In genomic region chr11:69949327-69949726, GRCh38 we compare ENCODE assay signal across 9 cellular contexts.
A peak's percentile ranks its signal among the peaks of the same experiment; 100 is the strongest.
DNase-seq lines count a peak whose midpoint lies in the region; TF ChIP-seq lines count a peak whose summit lies in the region.
"Had no signal": no experiment of that assay in that cellular context is flagged by ENCODE, and none has a peak within 500 bp of the region (broad histone marks: within the 10 kb centered on the region; RNA-seq: fewer than 3 reads in every experiment).

No MANE protein-coding gene starts in this region.

- no peaks in the 10 kb centered on the region for H3K9me3 ChIP-seq in PC-9 (ENCODE audit: insufficient read depth, low read depth)

- H3K79me2 ChIP-seq in PC-9 (ENCODE audit: low read depth) = peaks cover 5% of the 10 kb centered on the region; the same call in 1 of the 2 replicates

- H3K4me3 ChIP-seq in PC-9 = peak overlapping the region; percentile 5; the same call in 1 of the 2 replicates

- no peaks in the 10 kb centered on the region for H3K9me2 ChIP-seq in PC-9 (ENCODE audit: insufficient read depth)

- peaks cover 45% of the 10 kb centered on the region for H3K4me1 ChIP-seq in PC-9 (replicated peaks; ENCODE audit: insufficient read depth)

- DNase-seq in COLO829 (ENCODE audit: low spot score) = peak; percentile 56
- DNase-seq in PC-9 = peak; percentile 96 to 99
- DNase-seq in epithelial cell of prostate (ENCODE audit: low read depth, low spot score) = peak; percentile 77
- DNase-seq in myocyte (ENCODE audit: low read depth) = peak; percentile 22
- DNase-seq in NCI-H446 treated with DMSO at 0.1 percent for 48 hours (lab: John Stamatoyannopoulos, UW) = no peak
- no peak for DNase-seq in GF-D8 (lab: John Stamatoyannopoulos, UW)
- no peak for DNase-seq in NCI-H526 treated with DMSO at 0.1 percent for 48 hours (lab: John Stamatoyannopoulos, UW)
- DNase-seq in NCI-H1417 treated with DMSO at 0.1 percent for 48 hours (lab: John Stamatoyannopoulos, UW) = no peak
- DNase-seq: NCI-H2227 treated with DMSO at 0.1 percent for 48 hours had no signal

- no peak overlapping the region for H2AFZ ChIP-seq in PC-9

- H3K4me2 ChIP-seq in PC-9 = peak overlapping the region; percentile 75

- peaks cover 35% of the 10 kb centered on the region for H3F3A ChIP-seq in PC-9 (ENCODE audit: insufficient read depth, low read depth)

- intact Hi-C loops in PC-9 (cut with micrococcal nuclease; ENCODE audit: unreplicated experiment) = loop anchor here (1.0 to 10.0 kb wide), 6 partner anchors 115 to 242 kb away; no protein-coding TSS in a partner anchor

- H3K36me3 ChIP-seq in PC-9 (ENCODE audit: low read depth) = no peaks in the 10 kb centered on the region

- TF ChIP-seq CTCF in PC-9 (conservative IDR thresholded peaks at IDR 0.05) = no peak

- H3K27me3 ChIP-seq in PC-9 (ENCODE audit: insufficient read depth, low read depth) = no peaks in the 10 kb centered on the region

- CTCF ChIA-PET in PC-9 (lab: Charles Lee) = interaction anchor here (0.6 to 1.1 kb wide), 5 partner anchors 10 to 271 kb away, joined by 3 to 4 read pairs (median 3); no protein-coding TSS in a partner anchor

- H3K27ac ChIP-seq in PC-9 (peak overlapping the region; percentile 96), epithelial cell of prostate (peak overlapping the region; percentile 93)

- POLR2A ChIA-PET in PC-9 (lab: Charles Lee; ENCODE audit: unreplicated experiment) = interaction anchor here (0.5 to 1.0 kb wide), 5 partner anchors 35 to 781 kb away, joined by 3 to 11 read pairs (median 4); no protein-coding TSS in a partner anchor

- BruUV-seq in PC-9 (replicated peaks; lab: Mats Ljungman, UMichigan) = no TSS peak

- no peaks in the 10 kb centered on the region for H4K20me1 ChIP-seq in PC-9 (ENCODE audit: insufficient read depth)

Comparison
In these comparisons a context has a peak if more than half of its experiments do, and no peak if none do; other contexts are left out.
1. DNase-seq: peak in COLO829 (single experiment), PC-9 (2 of 2), epithelial cell of prostate (single experiment) and myocyte (single experiment); none in NCI-H446 treated with DMSO at 0.1 percent for 48 hours (single experiment), GF-D8 (single experiment), NCI-H526 treated with DMSO at 0.1 percent for 48 hours (single experiment) and NCI-H1417 treated with DMSO at 0.1 percent for 48 hours (single experiment).